ENCODE assay signal across 16 cellular contexts in the genomic region with DNA sequence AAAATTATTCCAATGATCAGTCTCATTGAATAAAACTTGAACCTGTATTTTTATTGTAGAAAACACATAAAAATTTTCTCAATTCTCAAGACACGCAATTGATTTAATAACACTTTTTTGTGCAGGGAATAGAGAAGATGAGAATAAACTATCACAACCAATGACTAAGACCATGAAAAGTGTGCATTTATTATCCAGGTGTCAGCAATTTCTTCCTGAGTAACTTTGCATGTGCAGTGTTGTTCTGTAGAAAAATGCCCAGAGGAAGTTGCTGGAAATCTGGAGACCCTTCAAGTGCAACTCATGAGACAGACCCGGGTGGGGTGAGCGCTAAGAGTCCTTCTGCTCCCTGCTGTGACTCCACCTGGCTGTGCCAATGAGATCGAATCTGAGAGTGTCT.
DNase-seq lines count a peak whose midpoint lies in the region; ATAC-seq and TF ChIP-seq lines count a peak whose summit lies in the region.
"Had no signal": no experiment of that assay in that cellular context is flagged by ENCODE, and none has a peak within 500 bp of the region (broad histone marks: within the 10 kb centered on the region; RNA-seq: fewer than 3 reads in every experiment).

No MANE protein-coding gene starts in this region.

- intact Hi-C loops in Right ventricle myocardium inferior (cut with DNase I), result no loop called here
- intact Hi-C loops in Right ventricle myocardium superior (cut with DNase I), result no loop called here

- peak; percentile 49 for DNase-seq in Right ventricle myocardium inferior (ENCODE audit: missing footprints)
- DNase-seq in Right ventricle myocardium superior, result no peak
- peak; percentile 49 to 85 for DNase-seq in NCI-H524 (lab: John Stamatoyannopoulos, UW)
- DNase-seq in chondrocyte (ENCODE audit: low spot score), result no peak
- no peak for DNase-seq in OCI-M2 (lab: John Stamatoyannopoulos, UW; ENCODE audit: unreplicated experiment)
- DNase-seq in effector CD8-positive, alpha-beta T cell (lab: John Stamatoyannopoulos, UW), result no peak
- DNase-seq in mesenteric fat pad (ENCODE audit: low spot score), result no peak
- DNase-seq: AML-193; Caco-2; Calu3; CD4-positive, alpha-beta T cell; CD8-positive, alpha-beta T cell; DMS79 treated with DMSO at 0.1 percent for 48 hours; GF-D8 had no signal

- peaks cover 9% of the 10 kb centered on the region for H3K9me3 Mint-ChIP-seq in chondrocyte (ENCODE audit: low read depth)

- ATAC-seq in Right ventricle myocardium inferior (no peak), Right ventricle myocardium superior (ENCODE audit: poor library complexity) (no peak)
- ATAC-seq: A549; CD8-positive, alpha-beta T cell had no signal

- H3K4me3 Mint-ChIP-seq in chondrocyte (ENCODE audit: unreplicated experiment), result no peak overlapping the region
- H3K4me3 Mint-ChIP-seq: B cell; CD4-positive, alpha-beta T cell; CD8-positive, alpha-beta T cell had no signal

- peak overlapping the region; percentile 4 for H3K27ac Mint-ChIP-seq in chondrocyte (ENCODE audit: unreplicated experiment)
- H3K27ac Mint-ChIP-seq: B cell; CD4-positive, alpha-beta T cell; CD8-positive, alpha-beta T cell had no signal

- TF ChIP-seq CTCF in chondrocyte (IDR thresholded peaks at IDR 0.05), result no peak

- peaks cover 23% of the 10 kb centered on the region for H3K36me3 Mint-ChIP-seq in chondrocyte (ENCODE audit: low read depth)
- H3K36me3 Mint-ChIP-seq: CD8-positive, alpha-beta T cell had no signal

- H3K27me3 Mint-ChIP-seq in chondrocyte (ENCODE audit: low read depth), result no peaks in the 10 kb centered on the region
- H3K27me3 Mint-ChIP-seq: B cell; CD4-positive, alpha-beta T cell had no signal

- H3K4me1 Mint-ChIP-seq in chondrocyte (ENCODE audit: low read depth), result peaks cover 12% of the 10 kb centered on the region
- H3K4me1 Mint-ChIP-seq: B cell had no signal

Comparison
In these comparisons a context has a peak if more than half of its experiments do, and no peak if none do; other contexts are left out.
1. DNase-seq: peak in Right ventricle myocardium inferior (single experiment) and NCI-H524 (2 of 2); none in Right ventricle myocardium superior (single experiment), chondrocyte (single experiment), OCI-M2 (single experiment), effector CD8-positive, alpha-beta T cell (single experiment) and mesenteric fat pad (single experiment).